ENCODE assay signal across 29 cellular contexts in the genomic region with DNA sequence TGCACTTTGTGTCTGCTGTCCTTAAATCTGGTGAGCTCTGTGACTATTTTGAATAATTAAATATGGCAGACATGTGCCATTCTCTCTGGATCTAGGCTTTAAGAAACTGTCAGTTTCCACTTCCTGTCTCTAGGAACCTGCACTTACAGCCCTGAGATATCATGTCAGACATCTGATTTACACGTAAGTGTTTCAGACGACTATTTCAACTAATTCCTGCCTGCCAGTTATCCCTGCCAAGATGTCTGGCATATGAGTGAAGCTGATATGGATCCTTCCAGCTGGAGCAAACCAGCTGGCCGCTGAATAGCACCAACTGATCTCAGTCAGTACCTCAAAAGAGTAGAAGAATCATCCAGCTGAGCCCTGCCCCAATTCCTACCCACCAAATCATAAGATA.
"Had no signal": no experiment of that assay in that cellular context is flagged by ENCODE, and none has a peak within 500 bp of the region (broad histone marks: within the 10 kb centered on the region; RNA-seq: fewer than 3 reads in every experiment).

No MANE protein-coding gene starts in this region.

- H3K9ac ChIP-seq: neural progenitor cell, parathyroid adenoma had no signal

- DNase-seq: naive thymus-derived CD8-positive, alpha-beta T cell; nephron progenitor cell; occipital lobe; ovary; posterior cingulate gyrus; psoas muscle; right cardiac atrium; right lobe of liver; sigmoid colon; small intestine; stimulated activated CD4-positive, alpha-beta T cell treated with anti-CD3 and anti-CD28 coated beads, Interleukin-15, amount 100 ng/mL, for 24 hours; stimulated activated CD4-positive, alpha-beta T cell treated with anti-CD3 and anti-CD28 coated beads, Interleukin-2, amount 100 ng/mL, for 24 hours; stimulated activated CD4-positive, alpha-beta T cell treated with anti-CD3 and anti-CD28 coated beads, Interleukin-2, amount 100 ng/mL, for 48 hours; stimulated activated CD4-positive, alpha-beta T cell treated with anti-CD3 and anti-CD28 coated beads, Interleukin-4, amount 100 ng/mL, for 24 hours; stimulated activated naive B cell treated with anti-CD40 and anti-IgM and Interleukin-4, amounts not matched to agents 10 μg/mL and 1 μg/mL and 100 μg/mL, for 72 hours; stimulated activated naive CD4-positive, alpha-beta T cell treated with Interleukin-2 at 50 U/mL for 16 hours; stomach; thyroid gland; trophoblast cell; upper lobe of left lung had no signal

- H3K27me3 ChIP-seq: neural progenitor cell, ovary, right lobe of liver, sigmoid colon, stomach, thyroid gland, tibial nerve, upper lobe of left lung, vagina had no signal

- H3K4me3 Mint-ChIP-seq: naive thymus-derived CD8-positive, alpha-beta T cell; natural killer cell treated with Interleukin-12 subunit alpha and Interleukin-12 subunit beta and Interleukin-15 and Interleukin-18, amount 100 ng/mL, for 72 hours; nephron progenitor cell; neural progenitor cell; stimulated activated effector memory CD8-positive, alpha-beta T cell treated with anti-CD3 and anti-CD28 coated beads, Interleukin-12 subunit alpha, Interleukin-12 subunit beta, amount 100 ng/mL, for 72 hours; stimulated activated naive B cell treated with anti-CD40 and anti-IgM and Interleukin-4, amounts not matched to agents 10 μg/mL and 1 μg/mL and 100 μg/mL, for 72 hours; stimulated activated naive CD8-positive, alpha-beta T cell treated with anti-CD3 and anti-CD28 coated beads, Interleukin-15, Interleukin-2, amounts not matched to agents 100 ng/mL and 50 ng/mL, for 24 hours had no signal

- H3K36me3 Mint-ChIP-seq: naive thymus-derived CD8-positive, alpha-beta T cell; natural killer cell treated with Interleukin-12 subunit alpha and Interleukin-12 subunit beta and Interleukin-15 and Interleukin-18, amount 100 ng/mL, for 72 hours; neural progenitor cell; stimulated activated effector memory CD8-positive, alpha-beta T cell treated with anti-CD3 and anti-CD28 coated beads, Interleukin-12 subunit alpha, Interleukin-12 subunit beta, amount 100 ng/mL, for 72 hours; stimulated activated naive B cell treated with anti-CD40 and anti-IgM and Interleukin-4, amounts not matched to agents 10 μg/mL and 1 μg/mL and 100 μg/mL, for 72 hours had no signal

- H3K4me3 ChIP-seq: neural progenitor cell, ovary, psoas muscle, right lobe of liver, sigmoid colon, stomach, thoracic aorta, thyroid gland, tibial nerve, upper lobe of left lung, vagina had no signal

- H3K79me2 ChIP-seq: parathyroid adenoma had no signal

- H3K4me1 Mint-ChIP-seq: naive thymus-derived CD8-positive, alpha-beta T cell; nephron progenitor cell; neural progenitor cell; stimulated activated effector memory CD8-positive, alpha-beta T cell treated with anti-CD3 and anti-CD28 coated beads, Interleukin-12 subunit alpha, Interleukin-12 subunit beta, amount 100 ng/mL, for 72 hours; stimulated activated naive B cell treated with anti-CD40 and anti-IgM and Interleukin-4, amounts not matched to agents 10 μg/mL and 1 μg/mL and 100 μg/mL, for 72 hours had no signal

- H2AFZ ChIP-seq: neural progenitor cell, parathyroid adenoma had no signal

- H3K4me2 ChIP-seq: neural progenitor cell had no signal

- ATAC-seq: naive thymus-derived CD8-positive, alpha-beta T cell; natural killer cell treated with Interleukin-12 subunit alpha and Interleukin-12 subunit beta and Interleukin-15 and Interleukin-18, amount 100 ng/mL, for 72 hours; psoas muscle; right cardiac atrium; right lobe of liver; stimulated activated effector memory CD8-positive, alpha-beta T cell treated with anti-CD3 and anti-CD28 coated beads, Interleukin-12 subunit alpha, Interleukin-12 subunit beta, amount 100 ng/mL, for 72 hours; stimulated activated naive B cell treated with anti-CD40 and anti-IgM and Interleukin-4, amounts not matched to agents 10 μg/mL and 1 μg/mL and 100 μg/mL, for 72 hours had no signal

- H3K4me1 ChIP-seq: neural progenitor cell, parathyroid adenoma, psoas muscle, right lobe of liver, stomach, thyroid gland, tibial nerve, upper lobe of left lung, vagina had no signal

- H3K27ac Mint-ChIP-seq: naive thymus-derived CD8-positive, alpha-beta T cell; natural killer cell treated with Interleukin-12 subunit alpha and Interleukin-12 subunit beta and Interleukin-15 and Interleukin-18, amount 100 ng/mL, for 72 hours; nephron progenitor cell; neural progenitor cell; progenitor cell of endocrine pancreas; stimulated activated effector memory CD8-positive, alpha-beta T cell treated with anti-CD3 and anti-CD28 coated beads, Interleukin-12 subunit alpha, Interleukin-12 subunit beta, amount 100 ng/mL, for 72 hours; stimulated activated naive B cell treated with anti-CD40 and anti-IgM and Interleukin-4, amounts not matched to agents 10 μg/mL and 1 μg/mL and 100 μg/mL, for 72 hours; stimulated activated naive CD8-positive, alpha-beta T cell treated with anti-CD3 and anti-CD28 coated beads, Interleukin-15, Interleukin-2, amounts not matched to agents 100 ng/mL and 50 ng/mL, for 24 hours had no signal

- H3K27me3 Mint-ChIP-seq: naive thymus-derived CD8-positive, alpha-beta T cell; natural killer cell treated with Interleukin-12 subunit alpha and Interleukin-12 subunit beta and Interleukin-15 and Interleukin-18, amount 100 ng/mL, for 72 hours; progenitor cell of endocrine pancreas; stimulated activated naive B cell treated with anti-CD40 and anti-IgM and Interleukin-4, amounts not matched to agents 10 μg/mL and 1 μg/mL and 100 μg/mL, for 72 hours; stimulated activated naive CD8-positive, alpha-beta T cell treated with anti-CD3 and anti-CD28 coated beads, Interleukin-15, Interleukin-2, amounts not matched to agents 100 ng/mL and 50 ng/mL, for 24 hours had no signal

- H3K9me3 ChIP-seq: ovary, right lobe of liver, thyroid gland, upper lobe of left lung, vagina had no signal

- H3K36me3 ChIP-seq: neural progenitor cell, ovary, right lobe of liver, sigmoid colon, stomach, thoracic aorta, thyroid gland, tibial nerve, upper lobe of left lung, vagina had no signal

- H3K27ac ChIP-seq: neural progenitor cell, ovary, parathyroid adenoma, psoas muscle, right lobe of liver, sigmoid colon, stomach, thoracic aorta, thyroid gland, tibial nerve, upper lobe of left lung, vagina had no signal

- H3K9me3 Mint-ChIP-seq: neural progenitor cell; stimulated activated naive CD8-positive, alpha-beta T cell treated with anti-CD3 and anti-CD28 coated beads, Interleukin-15, Interleukin-2, amounts not matched to agents 100 ng/mL and 50 ng/mL, for 24 hours had no signal
